In the genomic region with DNA sequence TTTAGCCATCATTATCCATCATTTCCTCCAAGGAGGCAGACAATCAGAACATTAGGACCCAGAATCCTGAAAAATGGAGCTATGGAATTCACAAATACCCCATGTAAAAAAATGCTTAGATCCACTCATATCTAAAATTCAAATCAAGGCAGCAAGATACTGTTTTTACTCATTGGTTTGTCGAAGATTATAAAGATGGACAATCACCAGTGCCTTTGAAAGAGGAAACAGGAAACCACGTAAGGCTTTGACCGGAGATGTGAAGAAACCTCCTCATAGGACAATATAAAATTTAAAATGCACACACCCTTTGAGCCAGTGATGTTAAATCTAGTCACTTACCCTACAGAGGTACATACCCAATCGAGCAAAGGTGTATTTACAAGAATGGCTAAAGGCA, we compare ENCODE assay signal across 15 cellular contexts.
DNase-seq lines count a peak whose midpoint lies in the region; ATAC-seq lines count a peak whose summit lies in the region.
"Had no signal": no experiment of that assay in that cellular context is flagged by ENCODE, and none has a peak within 500 bp of the region (broad histone marks: within the 10 kb centered on the region; RNA-seq: fewer than 3 reads in every experiment).

No MANE protein-coding gene starts in this region.

- H3K4me1 Mint-ChIP-seq in stimulated activated naive CD8-positive, alpha-beta T cell treated with anti-CD3 and anti-CD28 coated beads, Interleukin-15, Interleukin-2, amounts not matched to agents 100 ng/mL and 50 ng/mL, for 24 hours (ENCODE audit: low read depth), result peaks cover 58% of the 10 kb centered on the region
- H3K4me1 Mint-ChIP-seq in T-cell, result peaks cover 67 to 70% (median 68%) of the 10 kb centered on the region in 3 donors
- peaks cover 79 to 94% of the 10 kb centered on the region in 2 donors for H3K4me1 Mint-ChIP-seq in immature natural killer cell

- CTCF ChIA-PET in T-cell (lab: Charles Lee), result interaction anchor here in 1 of 2 donors (0.6 kb wide), 1 partner anchor 17 kb away, joined by 4 read pairs; no protein-coding TSS in a partner anchor

- no peaks in the 10 kb centered on the region for H3K36me3 Mint-ChIP-seq in stimulated activated naive CD8-positive, alpha-beta T cell treated with anti-CD3 and anti-CD28 coated beads, Interleukin-15, Interleukin-2, amounts not matched to agents 100 ng/mL and 50 ng/mL, for 24 hours (ENCODE audit: low read depth)
- H3K36me3 Mint-ChIP-seq in T-cell, result peaks cover 10% of the 10 kb centered on the region
- peaks cover 0 to 3% (median 0%) of the 10 kb centered on the region in 3 donors for H3K36me3 Mint-ChIP-seq in immature natural killer cell
- H3K36me3 Mint-ChIP-seq: activated naive CD8-positive, alpha-beta T cell had no signal

- H3K9me3 Mint-ChIP-seq in stimulated activated naive CD8-positive, alpha-beta T cell treated with anti-CD3 and anti-CD28 coated beads, Interleukin-15, Interleukin-2, amounts not matched to agents 100 ng/mL and 50 ng/mL, for 24 hours, result no peaks in the 10 kb centered on the region
- H3K9me3 Mint-ChIP-seq in T-cell (no peaks in the 10 kb centered on the region), immature natural killer cell (no peaks in the 10 kb centered on the region)
- H3K9me3 Mint-ChIP-seq: IgD-negative memory B cell had no signal

- H3K4me3 Mint-ChIP-seq in stimulated activated naive CD8-positive, alpha-beta T cell treated with anti-CD3 and anti-CD28 coated beads, Interleukin-15, Interleukin-2, amounts not matched to agents 100 ng/mL and 50 ng/mL, for 24 hours, result peak overlapping the region; percentile 6
- H3K4me3 Mint-ChIP-seq in T-cell (peak overlapping the region in 1 of 3 donors; percentile 65), immature natural killer cell (peak overlapping the region; percentile 86 to 92 (median 90))
- H3K4me3 Mint-ChIP-seq: activated naive CD8-positive, alpha-beta T cell had no signal

- H3K27ac Mint-ChIP-seq in stimulated activated naive CD8-positive, alpha-beta T cell treated with anti-CD3 and anti-CD28 coated beads, Interleukin-15, Interleukin-2, amounts not matched to agents 100 ng/mL and 50 ng/mL, for 24 hours, result peak overlapping the region; percentile 23
- peak overlapping the region; percentile 5 to 44 for H3K27ac Mint-ChIP-seq in T-cell
- H3K27ac Mint-ChIP-seq in immature natural killer cell, result peak overlapping the region; percentile 31 to 100 (median 100)
- H3K27ac Mint-ChIP-seq: activated naive CD8-positive, alpha-beta T cell had no signal

- no peak for ATAC-seq in stimulated activated naive CD8-positive, alpha-beta T cell treated with anti-CD3 and anti-CD28 coated beads, Interleukin-15, Interleukin-2, amounts not matched to agents 100 U/mL and 50 U/mL, for 24 hours
- ATAC-seq in T-cell (replicated peaks in 1 of 4), result no peak
- ATAC-seq in HG03354 (IDR thresholded peaks at IDR 0.05; ENCODE audit: poor library complexity, severe bottlenecking, unreplicated experiment), result no peak

- DNase-seq in stimulated activated naive CD8-positive, alpha-beta T cell treated with anti-CD3 and anti-CD28 coated beads, Interleukin-15, Interleukin-2, amounts not matched to agents 100 U/mL and 50 U/mL, for 24 hours, result no peak
- DNase-seq in T-cell, result no peak
- no peak for DNase-seq in immature natural killer cell
- DNase-seq in SIG-M5 treated with dmso at 0.1 percent for 504 hours (lab: John Stamatoyannopoulos, UW; ENCODE audit: unreplicated experiment), result no peak
- DNase-seq in NCI-H748 (lab: John Stamatoyannopoulos, UW; ENCODE audit: unreplicated experiment), result no peak
- DNase-seq in cerebellum (ENCODE audit: low spot score), result no peak
- DNase-seq: GOT3, NCI-H1436, NCI-H345, Peyer's patch, upper lobe of left lung had no signal

- no peaks in the 10 kb centered on the region for H3K27me3 Mint-ChIP-seq in stimulated activated naive CD8-positive, alpha-beta T cell treated with anti-CD3 and anti-CD28 coated beads, Interleukin-15, Interleukin-2, amounts not matched to agents 100 ng/mL and 50 ng/mL, for 24 hours
- H3K27me3 Mint-ChIP-seq in T-cell (no peaks in the 10 kb centered on the region), immature natural killer cell (ENCODE audit: low read depth in 3 of 3) (peaks cover 18 to 21% (median 20%) of the 10 kb centered on the region in 3 donors)
- H3K27me3 Mint-ChIP-seq: activated naive CD8-positive, alpha-beta T cell had no signal

- POLR2A ChIA-PET in T-cell (lab: Charles Lee), result interaction anchor here in 1 of 2 donors (0.8 kb wide), 1 partner anchor 20 kb away, joined by 3 read pairs; no protein-coding TSS in a partner anchor

Comparison
In these comparisons a context has a peak if more than half of its experiments do, and no peak if none do; other contexts are left out.
1. H3K27ac Mint-ChIP-seq: peak in every context shown above with its lines; median percentile 100 in immature natural killer cell; 24 in T-cell; 23 in stimulated activated naive CD8-positive, alpha-beta T cell treated with anti-CD3 and anti-CD28 coated beads, Interleukin-15, Interleukin-2, amounts not matched to agents 100 ng/mL and 50 ng/mL, for 24 hours.